20 cellular contexts compared by ENCODE assay signal in the genomic region with DNA sequence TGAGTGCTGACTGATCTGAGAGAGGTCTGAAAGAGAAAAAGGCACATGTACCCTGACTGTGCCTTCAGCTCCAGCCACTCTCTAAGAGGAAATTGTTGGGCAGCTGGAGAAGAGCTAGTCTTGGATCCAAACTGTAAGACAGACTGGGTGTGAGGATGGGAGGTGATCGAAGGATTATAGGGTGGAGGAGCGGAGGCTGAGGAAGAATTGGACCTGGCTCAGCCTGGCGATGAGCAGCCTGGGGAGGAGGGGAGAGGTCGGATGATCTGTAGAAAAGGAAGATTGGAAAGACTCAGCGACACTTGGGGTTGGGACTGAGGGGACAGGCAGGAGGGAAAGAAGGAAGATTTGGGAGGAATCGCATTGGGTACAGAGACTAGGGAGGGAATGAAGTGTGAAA.
A peak's percentile ranks its signal among the peaks of the same experiment; 100 is the strongest.
DNase-seq lines count a peak whose midpoint lies in the region; TF ChIP-seq lines count a peak whose summit lies in the region.
"Had no signal": no experiment of that assay in that cellular context is flagged by ENCODE, and none has a peak within 500 bp of the region (broad histone marks: within the 10 kb centered on the region; RNA-seq: fewer than 3 reads in every experiment).

No MANE protein-coding gene starts in this region.

- intact Hi-C loops in dendritic cell treated with granulocyte-macrophage colony-stimulating factor and Interleukin-4, amounts not matched to agents 40 ng/mL and 50 ng/mL, for 4 days (cut with micrococcal nuclease) = no loop called here

- H3K4me3 Mint-ChIP-seq in dendritic cell treated with granulocyte-macrophage colony-stimulating factor and Interleukin-4, amounts not matched to agents 40 ng/mL and 50 ng/mL, for 4 days = no peak overlapping the region
- H3K4me3 Mint-ChIP-seq in nephron = no peak overlapping the region
- H3K4me3 Mint-ChIP-seq: B cell; CD8-positive, alpha-beta memory T cell had no signal

- no peaks in the 10 kb centered on the region for H3K36me3 Mint-ChIP-seq in dendritic cell treated with granulocyte-macrophage colony-stimulating factor and Interleukin-4, amounts not matched to agents 40 ng/mL and 50 ng/mL, for 4 days (ENCODE audit: low read depth)
- H3K36me3 Mint-ChIP-seq in nephron (ENCODE audit: low read depth) = no peaks in the 10 kb centered on the region
- H3K36me3 Mint-ChIP-seq: CD8-positive, alpha-beta memory T cell had no signal

- no peaks in the 10 kb centered on the region for H3K9me3 Mint-ChIP-seq in dendritic cell treated with granulocyte-macrophage colony-stimulating factor and Interleukin-4, amounts not matched to agents 40 ng/mL and 50 ng/mL, for 4 days
- H3K9me3 Mint-ChIP-seq in nephron = no peaks in the 10 kb centered on the region

- H3K4me1 Mint-ChIP-seq in dendritic cell treated with granulocyte-macrophage colony-stimulating factor and Interleukin-4, amounts not matched to agents 40 ng/mL and 50 ng/mL, for 4 days (ENCODE audit: low read depth) = no peaks in the 10 kb centered on the region
- H3K4me1 Mint-ChIP-seq in nephron = peaks cover 20% of the 10 kb centered on the region
- H3K4me1 Mint-ChIP-seq: B cell; CD8-positive, alpha-beta memory T cell had no signal

- H3K27me3 Mint-ChIP-seq in dendritic cell treated with granulocyte-macrophage colony-stimulating factor and Interleukin-4, amounts not matched to agents 40 ng/mL and 50 ng/mL, for 4 days = peaks cover 24% of the 10 kb centered on the region
- peaks cover 36% of the 10 kb centered on the region for H3K27me3 Mint-ChIP-seq in nephron (ENCODE audit: low read depth)
- H3K27me3 Mint-ChIP-seq: B cell had no signal

- no peak for TF ChIP-seq CTCF in nephron (IDR thresholded peaks at IDR 0.05; ENCODE audit: unreplicated experiment in 3 of 3)

- peak overlapping the region; percentile 12 for H3K27ac Mint-ChIP-seq in dendritic cell treated with granulocyte-macrophage colony-stimulating factor and Interleukin-4, amounts not matched to agents 40 ng/mL and 50 ng/mL, for 4 days
- H3K27ac Mint-ChIP-seq in nephron = peak overlapping the region in 2 of 3 experiments; percentile 5
- H3K27ac Mint-ChIP-seq: B cell; CD8-positive, alpha-beta memory T cell had no signal

- DNase-seq in NCI-H82 (lab: John Stamatoyannopoulos, UW) = peak; percentile 38
- DNase-seq in NCI-H82 treated with DMSO at 0.1 percent for 48 hours (lab: John Stamatoyannopoulos, UW; ENCODE audit: unreplicated experiment) = no peak
- no peak for DNase-seq in NCI-H1417 (lab: John Stamatoyannopoulos, UW)
- DNase-seq in HPDE6-E6E7 (ENCODE audit: extremely low spot score) = no peak
- DNase-seq in SW 1271 (lab: John Stamatoyannopoulos, UW) = no peak
- DNase-seq: CD8-positive, alpha-beta memory T cell; DMS 273 treated with DMSO at 0.1 percent for 48 hours; DMS79; EL; KBM-7; MV-4-11; NCI-H1105 treated with DMSO at 0.1 percent for 48 hours; NCI-H1694; NCI-H2029 treated with DMSO at 0.1 percent for 48 hours; NCI-H446 treated with DMSO at 0.1 percent for 48 hours; NCI-H526; Right ventricle myocardium superior had no signal
